In genomic region chr14:47186491-47186890, GRCh38 we compare ENCODE assay signal across 1 cellular context.
TF ChIP-seq lines count a peak whose summit lies in the region.

No MANE protein-coding gene starts in this region.

TF ChIP-seq in neural cell, 6 proteins besides CTCF, POLR2A, EP300 and RAD21 (continued from another document):
- TF ChIP-seq, protein P1, sequence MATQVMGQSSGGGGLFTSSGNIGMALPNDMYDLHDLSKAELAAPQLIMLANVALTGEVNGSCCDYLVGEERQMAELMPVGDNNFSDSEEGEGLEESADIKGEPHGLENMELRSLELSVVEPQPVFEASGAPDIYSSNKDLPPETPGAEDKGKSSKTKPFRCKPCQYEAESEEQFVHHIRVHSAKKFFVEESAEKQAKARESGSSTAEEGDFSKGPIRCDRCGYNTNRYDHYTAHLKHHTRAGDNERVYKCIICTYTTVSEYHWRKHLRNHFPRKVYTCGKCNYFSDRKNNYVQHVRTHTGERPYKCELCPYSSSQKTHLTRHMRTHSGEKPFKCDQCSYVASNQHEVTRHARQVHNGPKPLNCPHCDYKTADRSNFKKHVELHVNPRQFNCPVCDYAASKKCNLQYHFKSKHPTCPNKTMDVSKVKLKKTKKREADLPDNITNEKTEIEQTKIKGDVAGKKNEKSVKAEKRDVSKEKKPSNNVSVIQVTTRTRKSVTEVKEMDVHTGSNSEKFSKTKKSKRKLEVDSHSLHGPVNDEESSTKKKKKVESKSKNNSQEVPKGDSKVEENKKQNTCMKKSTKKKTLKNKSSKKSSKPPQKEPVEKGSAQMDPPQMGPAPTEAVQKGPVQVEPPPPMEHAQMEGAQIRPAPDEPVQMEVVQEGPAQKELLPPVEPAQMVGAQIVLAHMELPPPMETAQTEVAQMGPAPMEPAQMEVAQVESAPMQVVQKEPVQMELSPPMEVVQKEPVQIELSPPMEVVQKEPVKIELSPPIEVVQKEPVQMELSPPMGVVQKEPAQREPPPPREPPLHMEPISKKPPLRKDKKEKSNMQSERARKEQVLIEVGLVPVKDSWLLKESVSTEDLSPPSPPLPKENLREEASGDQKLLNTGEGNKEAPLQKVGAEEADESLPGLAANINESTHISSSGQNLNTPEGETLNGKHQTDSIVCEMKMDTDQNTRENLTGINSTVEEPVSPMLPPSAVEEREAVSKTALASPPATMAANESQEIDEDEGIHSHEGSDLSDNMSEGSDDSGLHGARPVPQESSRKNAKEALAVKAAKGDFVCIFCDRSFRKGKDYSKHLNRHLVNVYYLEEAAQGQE (IDR thresholded peaks at IDR 0.05; ENCODE audit: borderline replicate concordance) = no peak
- TF ChIP-seq POLR2AphosphoS5 (IDR thresholded peaks at IDR 0.05) (no peak), SMC3 (conservative IDR thresholded peaks at IDR 0.05; ENCODE audit: poor library complexity) (no peak)
